2 cellular contexts compared by ENCODE assay signal in the genomic region with DNA sequence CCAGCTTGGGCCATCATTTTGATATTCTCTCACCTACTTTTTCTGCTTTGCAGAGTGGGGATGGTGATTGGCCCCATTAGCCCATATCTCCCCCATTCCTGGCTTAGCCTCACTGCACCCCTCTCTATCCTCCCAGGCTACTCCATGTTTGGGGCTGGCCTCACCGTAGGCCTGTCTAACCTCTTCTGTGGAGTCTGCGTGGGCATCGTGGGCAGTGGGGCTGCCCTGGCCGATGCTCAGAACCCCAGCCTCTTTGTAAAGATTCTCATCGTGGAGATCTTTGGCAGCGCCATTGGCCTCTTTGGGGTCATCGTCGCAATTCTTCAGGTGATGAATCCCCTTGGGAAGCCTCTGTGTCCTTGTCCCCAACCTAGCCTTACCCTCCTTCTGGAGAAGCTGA.
TF ChIP-seq lines count a peak whose summit lies in the region.

No MANE protein-coding gene starts in this region.

TF ChIP-seq in SK-N-SH, 30 proteins besides CTCF, POLR2A, EP300 and RAD21:
- TF ChIP-seq IRF3 (IDR thresholded peaks at IDR 0.05; ENCODE audit: low read depth, low read length): no peak

TF ChIP-seq in SK-N-SH treated with all-trans-retinoic acid at 6 μM for 48 hours, 23 proteins besides CTCF, POLR2A, EP300 and RAD21:
- TF ChIP-seq CREB5 (CRISPR knock-in tag; IDR thresholded peaks at IDR 0.05; ENCODE audit: low read depth) (no peak), PATZ1 (CRISPR knock-in tag; IDR thresholded peaks at IDR 0.05; ENCODE audit: borderline replicate concordance) (no peak), RARB (CRISPR knock-in tag; IDR thresholded peaks at IDR 0.05) (no peak)
